Comparison of ENCODE assay signal across 7 cellular contexts in genomic region chr9:93096811-93097382, GRCh38. TPM values are rescaled to one million over a fixed set of nuclear protein-coding genes. Genes with fewer than 3 reads are reported as not detected.
DNase-seq lines count a peak whose midpoint lies in the region; ATAC-seq lines count a peak whose summit lies in the region.

No MANE protein-coding gene starts in this region.

- H3K27me3 ChIP-seq in subcutaneous abdominal adipose tissue (ENCODE audit: control insufficient read depth in 5 of 5, insufficient read depth in 4 of 5, low read length in 5 of 5): no peaks in the 10 kb centered on the region

- H3K36me3 Mint-ChIP-seq in IgD-negative memory B cell: peaks cover 6% of the 10 kb centered on the region
- peaks cover 6% of the 10 kb centered on the region for H3K36me3 Mint-ChIP-seq in activated naive CD8-positive, alpha-beta T cell treated with anti-CD3 and anti-CD28 coated beads, Interleukin-2, amount 50 U/mL, for 24 hours (ENCODE audit: low read depth)

- peak overlapping the region; percentile 23 to 97 (median 84) for H3K27ac Mint-ChIP-seq in IgD-negative memory B cell
- H3K27ac Mint-ChIP-seq in activated naive CD8-positive, alpha-beta T cell treated with anti-CD3 and anti-CD28 coated beads, Interleukin-2, amount 50 U/mL, for 24 hours: peak overlapping the region; percentile 78

- H3K27ac ChIP-seq in subcutaneous abdominal adipose tissue (ENCODE audit: low read depth, low read length): peak overlapping the region; percentile 77

- no peaks in the 10 kb centered on the region for H3K9me3 Mint-ChIP-seq in IgD-negative memory B cell
- H3K9me3 Mint-ChIP-seq in activated naive CD8-positive, alpha-beta T cell treated with anti-CD3 and anti-CD28 coated beads, Interleukin-2, amount 50 U/mL, for 24 hours: peaks cover 10% of the 10 kb centered on the region

- no peak for DNase-seq in activated naive CD8-positive, alpha-beta T cell treated with anti-CD3 and anti-CD28 coated beads, Interleukin-2, amount 50 U/mL, for 24 hours
- peak; percentile 52 for DNase-seq in islet precursor cell
- DNase-seq in GF-D8 (lab: John Stamatoyannopoulos, UW): no peak
- no peak for DNase-seq in kidney glomerular epithelial cell (lab: John Stamatoyannopoulos, UW)

- H3K9ac ChIP-seq in subcutaneous abdominal adipose tissue (ENCODE audit: low read length in 5 of 5): peak overlapping the region; percentile 35 to 84 (median 80)

- no peak for ATAC-seq in activated naive CD8-positive, alpha-beta T cell treated with anti-CD3 and anti-CD28 coated beads, Interleukin-2, amount 50 U/mL, for 24 hours
- no peak for ATAC-seq in GM18519 (IDR thresholded peaks at IDR 0.05; ENCODE audit: low FRiP score, unreplicated experiment)

- H3K27me3 Mint-ChIP-seq in IgD-negative memory B cell: no peaks in the 10 kb centered on the region
- no peaks in the 10 kb centered on the region for H3K27me3 Mint-ChIP-seq in activated naive CD8-positive, alpha-beta T cell treated with anti-CD3 and anti-CD28 coated beads, Interleukin-2, amount 50 U/mL, for 24 hours

- H3K4me1 Mint-ChIP-seq in IgD-negative memory B cell: peaks cover 43 to 51% (median 49%) of the 10 kb centered on the region in 3 donors
- peaks cover 68% of the 10 kb centered on the region for H3K4me1 Mint-ChIP-seq in activated naive CD8-positive, alpha-beta T cell treated with anti-CD3 and anti-CD28 coated beads, Interleukin-2, amount 50 U/mL, for 24 hours

- peak overlapping the region; percentile 71 to 87 (median 83) for H3K4me3 ChIP-seq in subcutaneous abdominal adipose tissue (ENCODE audit: low read depth in 1 of 5, low read length in 5 of 5)

- peak overlapping the region; percentile 84 to 92 (median 90) for H3K4me3 Mint-ChIP-seq in IgD-negative memory B cell
- peak overlapping the region; percentile 84 for H3K4me3 Mint-ChIP-seq in activated naive CD8-positive, alpha-beta T cell treated with anti-CD3 and anti-CD28 coated beads, Interleukin-2, amount 50 U/mL, for 24 hours

- peaks cover 10 to 69% (median 60%) of the 10 kb centered on the region in 5 donors for H3K4me1 ChIP-seq in subcutaneous abdominal adipose tissue (ENCODE audit: control insufficient read depth in 5 of 5, insufficient read depth in 5 of 5, low read length in 5 of 5)

- no peaks in the 10 kb centered on the region for H3K36me3 ChIP-seq in subcutaneous abdominal adipose tissue (ENCODE audit: control insufficient read depth in 5 of 5, insufficient read depth in 5 of 5, low read length in 5 of 5)

- peaks cover 0 to under 1% (median 0%) of the 10 kb centered on the region in 5 donors for H3K9me3 ChIP-seq in subcutaneous abdominal adipose tissue (ENCODE audit: control insufficient read depth in 5 of 5, low read length in 5 of 5)

RNA-seq across cellular contexts. Expression of gene CARD19, which starts 0.9 kb away (rescaled TPM):
- 36.2 TPM for polyA plus RNA-seq in IgD-negative memory B cell

RNA-seq across cellular contexts. Expression of gene NINJ1, which starts 37.2 kb away (rescaled TPM):
- polyA plus RNA-seq in IgD-negative memory B cell: 8.3 TPM

RNA-seq across cellular contexts. Expression of gene SUSD3, which starts 38.4 kb away (rescaled TPM):
- 96.3 TPM for polyA plus RNA-seq in IgD-negative memory B cell
